ENCODE assay signal across 21 cellular contexts in genomic region chr9:15225564-15226126, GRCh38.
"Had no signal": no experiment of that assay in that cellular context is flagged by ENCODE, and none has a peak within 500 bp of the region (broad histone marks: within the 10 kb centered on the region; RNA-seq: fewer than 3 reads in every experiment).

No MANE protein-coding gene starts in this region.

- H3K27me3 ChIP-seq: MG63, Peyer's patch, SJCRH30 had no signal

- H3K27ac ChIP-seq: PC-9, Peyer's patch, SJCRH30, SK-N-MC had no signal

- H3K4me2 ChIP-seq: PC-9 had no signal

- H2AFZ ChIP-seq: PC-9 had no signal

- H3K4me3 ChIP-seq: MG63, PC-9, Peyer's patch, SJCRH30, SK-N-MC had no signal

- DNase-seq: Karpas-422, KG1, MG63, NCI-H1092, NCI-H1105 treated with DMSO at 0.1 percent for 48 hours, NCI-H1417 treated with DMSO at 0.1 percent for 48 hours, NCI-H146, NCI-H1694 treated with DMSO at 0.1 percent for 48 hours, NCI-H1930, NCI-H2081, NCI-H2107, NCI-H2227 treated with DMSO at 0.1 percent for 48 hours, NCI-H524, NCI-H526 treated with DMSO at 0.1 percent for 48 hours, NCI-H748 treated with DMSO at 0.1 percent for 48 hours, PC-9, Peyer's patch, SHP77 treated with DMSO at 0.1 percent for 48 hours, SJCRH30 had no signal

- H3K4me1 ChIP-seq: Peyer's patch, SJCRH30 had no signal

- ATAC-seq: Right ventricle myocardium inferior had no signal
